In the genomic region with DNA sequence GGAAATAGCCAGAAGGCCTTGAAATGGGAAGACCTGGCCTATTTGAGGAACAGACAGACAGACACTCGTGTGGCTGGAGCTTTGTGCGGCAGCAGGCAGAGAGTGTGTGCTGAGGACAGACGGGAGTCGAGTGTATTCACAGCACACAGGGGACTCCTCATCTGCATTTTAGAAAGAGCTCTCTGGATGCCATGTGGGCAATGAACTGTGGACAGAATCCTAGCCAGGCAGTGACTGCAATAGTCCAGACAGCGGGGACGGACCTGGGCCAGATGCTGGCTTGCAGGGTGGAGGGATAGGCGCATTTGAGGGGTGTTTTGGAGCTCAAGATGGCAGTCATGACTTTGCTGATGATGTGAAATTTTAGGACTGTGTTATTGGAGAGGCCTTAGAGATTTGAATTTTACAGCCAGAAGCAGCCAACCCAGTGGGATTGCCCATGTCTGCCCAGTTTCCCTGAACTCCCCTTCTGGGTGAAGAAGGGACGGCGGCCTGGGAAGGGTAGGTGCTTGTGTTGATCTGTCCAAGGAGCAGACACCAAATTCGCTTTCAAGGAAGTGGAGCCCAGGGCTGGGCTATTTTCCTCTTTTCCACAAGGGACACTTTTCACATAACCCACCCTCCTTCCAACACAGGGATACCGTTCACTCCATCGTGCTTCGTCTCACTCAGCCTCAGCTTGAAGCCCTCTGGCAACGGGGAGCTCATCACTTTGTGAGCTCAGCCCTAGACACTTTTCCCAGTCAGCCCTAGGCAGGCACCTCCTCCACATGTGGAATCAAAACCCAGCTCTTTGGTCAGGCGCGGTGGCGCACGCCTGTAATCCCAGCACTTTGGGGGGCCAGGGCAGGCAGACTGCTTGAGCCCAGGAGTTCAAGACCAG, we compare ENCODE assay signal across 9 cellular contexts. TPM values are rescaled to one million over a fixed set of nuclear protein-coding genes. Genes with fewer than 3 reads are reported as not detected.
DNase-seq lines count a peak whose midpoint lies in the region; ATAC-seq and TF ChIP-seq lines count a peak whose summit lies in the region.
"Had no signal": no experiment of that assay in that cellular context is flagged by ENCODE, and none has a peak within 500 bp of the region (broad histone marks: within the 10 kb centered on the region; RNA-seq: fewer than 3 reads in every experiment).

No MANE protein-coding gene starts in this region.

- peak overlapping the region in 7 of 8 donors; percentile 60 to 77 (median 66) for H3K27ac ChIP-seq in spleen

- no peaks in the 10 kb centered on the region for H3K36me3 Mint-ChIP-seq in activated B cell treated with CpG ODN at 0.5 μM for 24 hours (ENCODE audit: low read depth)

- DNase-seq in NCI-H2107 (lab: John Stamatoyannopoulos, UW) (peak; percentile 7), NCI-H2107 treated with DMSO at 0.1 percent for 48 hours (lab: John Stamatoyannopoulos, UW; ENCODE audit: unreplicated experiment) (no peak), activated B cell treated with CpG ODN at 0.5 μM for 24 hours (no peak), glomerular visceral epithelial cell (ENCODE audit: extremely low spot score) (peak; percentile 84), spleen (no peak), SKM-1 treated with dmso at 0.1 percent for 144 hours (lab: John Stamatoyannopoulos, UW; ENCODE audit: unreplicated experiment) (no peak), BE2C (no peak)
- DNase-seq in activated CD8-positive, alpha-beta memory T cell treated with anti-CD3 and anti-CD28 coated beads for 24 hours, result no peak

- no peaks in the 10 kb centered on the region for H3K9me3 ChIP-seq in spleen
- no peaks in the 10 kb centered on the region for H3K9me3 ChIP-seq in BE2C

- H3K4me3 Mint-ChIP-seq in activated B cell treated with CpG ODN at 0.5 μM for 24 hours, result peak overlapping the region; percentile 81

- H3K36me3 ChIP-seq in spleen (no peaks in the 10 kb centered on the region), BE2C (no peaks in the 10 kb centered on the region)

- no peak for ATAC-seq in activated B cell treated with CpG ODN at 0.5 μM for 24 hours (ENCODE audit: low read depth)

- peaks cover 18% of the 10 kb centered on the region for H3K4me1 Mint-ChIP-seq in activated B cell treated with CpG ODN at 0.5 μM for 24 hours

- CTCF ChIA-PET in activated B cell treated with CpG ODN at 0.5 μM for 24 hours (lab: Charles Lee), result no interaction called here

- WGBS in spleen, 5 donors, result 81 to 88% (median 87%) methylated on average over 18 of the region's 18 CpGs

- H3K27me3 Mint-ChIP-seq in activated B cell treated with CpG ODN at 0.5 μM for 24 hours, result peaks cover 27% of the 10 kb centered on the region

- no peaks in the 10 kb centered on the region for H3K9me3 Mint-ChIP-seq in activated B cell treated with CpG ODN at 0.5 μM for 24 hours

- no peak overlapping the region for H3K27ac Mint-ChIP-seq in activated B cell treated with CpG ODN at 0.5 μM for 24 hours

- H3K4me3 ChIP-seq in spleen, result no peak overlapping the region
- no peak overlapping the region for H3K4me3 ChIP-seq in BE2C (ENCODE audit: low read depth, low read length)

- H3K4me1 ChIP-seq in spleen (peaks cover 3 to 30% (median 23%) of the 10 kb centered on the region in 6 donors), BE2C (no peaks in the 10 kb centered on the region)

- TF ChIP-seq CTCF in activated B cell treated with CpG ODN at 0.5 μM for 24 hours (IDR thresholded peaks at IDR 0.05), result no peak
- no peak for TF ChIP-seq CTCF in spleen (IDR thresholded peaks at IDR 0.05 in 8 of 11, conservative IDR thresholded peaks at IDR 0.05 in 3 of 11)
- no peak for TF ChIP-seq CTCF in BE2C (IDR thresholded peaks at IDR 0.05; ENCODE audit: low read depth, low read length)

- intact Hi-C loops in activated B cell treated with CpG ODN at 0.5 μM for 24 hours (cut with micrococcal nuclease), result no loop called here
- intact Hi-C loops in spleen (cut with DNase I; ENCODE audit: low total_unique reads), result no loop called here

- peaks cover 0 to 47% (median 0%) of the 10 kb centered on the region in 7 donors for H3K27me3 ChIP-seq in spleen (replicated peaks in 1 of 7)
- no peaks in the 10 kb centered on the region for H3K27me3 ChIP-seq in BE2C

- TF ChIP-seq POLR2A in spleen (IDR thresholded peaks at IDR 0.05), result no peak

- POLR2A ChIA-PET in activated B cell treated with CpG ODN at 0.5 μM for 24 hours (lab: Charles Lee), result interaction anchor here (0.6 to 1.4 kb wide), 4 partner anchors 42 to 1135 kb away, joined by 3 to 6 read pairs (median 4); no protein-coding TSS in a partner anchor

RNA-seq across cellular contexts. Expression of gene CHAF1B, which starts 43.8 kb away (rescaled TPM):
- total RNA-seq in activated B cell treated with CpG ODN at 0.5 μM for 24 hours (5.6 and 6.2 TPM in 2 replicates), spleen (1 to 10 TPM in 6 of 7 donors, under 1 TPM in 1; 0.51 to 3.7 (median 1.5) TPM)
- polyA plus RNA-seq in spleen, result 1 to 10 TPM in 2 of 3 donors, under 1 TPM in 1; 1.00 to 1.4 (median 1.2) TPM
- 2.8 TPM for polyA plus RNA-seq in BE2C (2012; ENCODE audit: insufficient read depth, insufficient read length, low read depth)

RNA-seq across cellular contexts. Expression of gene CLDN14, which starts 50.9 kb away (rescaled TPM):
- 0.58 and 0.64 TPM in 2 replicates for total RNA-seq in activated B cell treated with CpG ODN at 0.5 μM for 24 hours
- under 1 TPM in 3 of 7 donors, not detected in 4; 0.46 to 0.94 (median 0.70) TPM for total RNA-seq in spleen
- polyA plus RNA-seq in spleen, result under 1 TPM; 0.13 to 0.24 (median 0.15) TPM
- polyA plus RNA-seq in BE2C (2012; ENCODE audit: insufficient read depth, insufficient read length, low read depth), result not detected
- total RNA-seq: OCI-LY7 had no signal

Comparison
In these comparisons a context has a peak if more than half of its experiments do, and no peak if none do; other contexts are left out.
1. DNase-seq: peak in NCI-H2107 (single experiment) and glomerular visceral epithelial cell (single experiment); none in NCI-H2107 treated with DMSO at 0.1 percent for 48 hours (single experiment), activated B cell treated with CpG ODN at 0.5 μM for 24 hours (single experiment), spleen (single experiment), SKM-1 treated with dmso at 0.1 percent for 144 hours (single experiment), activated CD8-positive, alpha-beta memory T cell treated with anti-CD3 and anti-CD28 coated beads for 24 hours (single experiment) and BE2C (single experiment).